Comparison of ENCODE assay signal across 8 cellular contexts in the genomic region with DNA sequence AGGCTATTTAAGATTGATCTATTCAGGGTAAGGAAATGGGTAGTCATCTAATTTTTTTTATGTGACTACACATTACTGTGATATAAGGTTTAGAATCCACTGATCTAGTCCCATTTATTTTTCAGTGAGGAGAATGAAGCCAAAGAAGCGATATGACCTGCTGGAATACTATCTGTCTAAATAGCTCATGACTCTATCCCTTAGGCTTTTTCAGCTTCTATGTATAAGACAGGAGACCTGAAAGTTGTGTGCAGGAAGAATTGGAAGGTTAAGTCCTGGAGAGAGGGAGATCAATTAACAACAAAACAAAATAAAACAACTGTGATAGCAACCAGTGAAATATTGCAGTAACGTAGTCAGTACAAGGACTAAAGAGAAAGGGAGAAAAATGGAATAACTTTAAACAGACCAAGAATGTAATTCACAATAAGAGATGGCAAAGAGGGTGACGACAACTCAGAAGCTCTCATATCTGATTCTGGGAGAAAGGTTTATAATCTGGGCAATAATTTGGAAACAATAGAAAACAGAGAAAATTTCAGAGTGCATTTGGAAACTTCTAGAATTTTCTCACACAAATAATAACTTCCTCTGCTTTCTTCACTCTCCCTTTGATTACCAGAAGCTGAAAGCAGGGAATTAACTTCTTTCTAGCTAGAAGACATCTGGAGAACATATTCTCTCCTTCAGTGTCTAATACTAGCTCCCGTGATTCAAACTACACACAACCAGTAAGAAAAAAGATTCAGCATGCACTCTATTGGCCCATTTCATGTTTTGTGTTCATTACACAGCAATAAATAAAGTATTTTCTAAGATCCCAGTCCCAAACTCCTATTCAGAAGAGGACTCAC. TPM values are rescaled to one million over a fixed set of nuclear protein-coding genes. Genes with fewer than 3 reads are reported as not detected.
DNase-seq lines count a peak whose midpoint lies in the region; ATAC-seq and TF ChIP-seq lines count a peak whose summit lies in the region.

No MANE protein-coding gene starts in this region.

- H3K27me3 ChIP-seq in lower lobe of right lung (ENCODE audit: low read depth), result no peaks in the 10 kb centered on the region

- intact Hi-C loops in activated CD8-positive, alpha-beta T cell treated with anti-CD3 and anti-CD28 coated beads for 36 hours (cut with micrococcal nuclease), result no loop called here
- intact Hi-C loops in lower lobe of right lung (cut with DNase I), result no loop called here

- H3K27ac Mint-ChIP-seq in activated CD8-positive, alpha-beta T cell treated with anti-CD3 and anti-CD28 coated beads for 36 hours, result peak overlapping the region; percentile 78

- TF ChIP-seq CTCF in AG04449 (IDR thresholded peaks at IDR 0.05; ENCODE audit: insufficient read depth, low read length, missing control alignments) (no peak), lower lobe of right lung (IDR thresholded peaks at IDR 0.05) (no peak)
- TF ChIP-seq CTCF in activated CD8-positive, alpha-beta T cell treated with anti-CD3 and anti-CD28 coated beads for 36 hours (IDR thresholded peaks at IDR 0.05), result no peak

- H3K4me3 ChIP-seq in AG04449 (ENCODE audit: low read depth, low read length) (peak overlapping the region; percentile 50), lower lobe of right lung (peak overlapping the region; percentile 50)

- CTCF ChIA-PET in AG04449 (lab: Yijun Ruan, JAX), result interaction anchor here (0.8 to 1.1 kb wide), 3 partner anchors 10 to 30 kb away, joined by 3 read pairs; no protein-coding TSS in a partner anchor
- CTCF ChIA-PET in activated CD8-positive, alpha-beta T cell treated with anti-CD3 and anti-CD28 coated beads for 36 hours (lab: Charles Lee), result interaction anchor here (0.6 to 1.4 kb wide), 3 partner anchors 12 to 52 kb away, joined by 3 to 6 read pairs (median 3); no protein-coding TSS in a partner anchor

- H3K4me3 Mint-ChIP-seq in activated CD8-positive, alpha-beta T cell treated with anti-CD3 and anti-CD28 coated beads for 36 hours, result peak overlapping the region; percentile 78

- no peaks in the 10 kb centered on the region for H3K27me3 Mint-ChIP-seq in activated CD8-positive, alpha-beta T cell treated with anti-CD3 and anti-CD28 coated beads for 36 hours

- POLR2A ChIA-PET in AG04449 (lab: Yijun Ruan, JAX), result no interaction called here
- POLR2A ChIA-PET in activated CD8-positive, alpha-beta T cell treated with anti-CD3 and anti-CD28 coated beads for 36 hours (lab: Charles Lee), result no interaction called here

- peaks cover 43% of the 10 kb centered on the region for H3K4me1 Mint-ChIP-seq in activated CD8-positive, alpha-beta T cell treated with anti-CD3 and anti-CD28 coated beads for 36 hours (ENCODE audit: low read depth)

- H3K9me3 ChIP-seq in lower lobe of right lung, result no peaks in the 10 kb centered on the region

- peak overlapping the region; percentile 77 for H3K27ac ChIP-seq in lower lobe of right lung

- DNase-seq in AG04449 (ENCODE audit: low read depth, low spot score), result no peak
- DNase-seq in activated CD8-positive, alpha-beta T cell treated with anti-CD3 and anti-CD28 coated beads for 36 hours, result no peak
- no peak for DNase-seq in lower lobe of right lung
- DNase-seq in hepatic stellate cell (ENCODE audit: low spot score), result no peak
- no peak for DNase-seq in NCI-H526 (lab: John Stamatoyannopoulos, UW)
- no peak for DNase-seq in NCI-H2107 treated with DMSO at 0.1 percent for 48 hours (lab: John Stamatoyannopoulos, UW; ENCODE audit: unreplicated experiment)
- DNase-seq in amniotic stem cell (lab: John Stamatoyannopoulos, UW), result no peak

- no peaks in the 10 kb centered on the region for H3K36me3 ChIP-seq in lower lobe of right lung

- ATAC-seq in GM21381 (IDR thresholded peaks at IDR 0.05; ENCODE audit: unreplicated experiment) (peak; percentile 35), lower lobe of right lung (peak; percentile 46 to 62)
- ATAC-seq in activated CD8-positive, alpha-beta T cell treated with anti-CD3 and anti-CD28 coated beads for 36 hours, result peak; percentile 43

- peaks cover 25% of the 10 kb centered on the region for H3K4me1 ChIP-seq in lower lobe of right lung

- H3K9me3 Mint-ChIP-seq in activated CD8-positive, alpha-beta T cell treated with anti-CD3 and anti-CD28 coated beads for 36 hours, result peaks cover 3% of the 10 kb centered on the region

- no peaks in the 10 kb centered on the region for H3K36me3 Mint-ChIP-seq in activated CD8-positive, alpha-beta T cell treated with anti-CD3 and anti-CD28 coated beads for 36 hours (ENCODE audit: low read depth)

RNA-seq across cellular contexts. Expression of gene CASP12, which starts 19.2 kb away (rescaled TPM):
- total RNA-seq in activated CD8-positive, alpha-beta T cell treated with anti-CD3 and anti-CD28 coated beads for 36 hours, result not detected
- 1.6 TPM for total RNA-seq in lower lobe of right lung

RNA-seq across cellular contexts. Expression of gene CASP4, which starts 50.9 kb away (rescaled TPM):
- 10 to 100 TPM; 39.6 to 42.9 TPM for total RNA-seq in activated CD8-positive, alpha-beta T cell treated with anti-CD3 and anti-CD28 coated beads for 36 hours
- 113 TPM for total RNA-seq in lower lobe of right lung
